Comparison of ENCODE assay signal across 8 cellular contexts in genomic region chr16:1823821-1824220, GRCh38. TPM values are rescaled to one million over a fixed set of nuclear protein-coding genes. Genes with fewer than 3 reads are reported as not detected.
DNase-seq lines count a peak whose midpoint lies in the region; ATAC-seq, FAIRE-seq and TF ChIP-seq lines count a peak whose summit lies in the region.

No MANE protein-coding gene starts in this region.

- ATAC-seq in HepG2 (peak; percentile 62), HG03571 (IDR thresholded peaks at IDR 0.05; ENCODE audit: unreplicated experiment) (no peak), GM21717 (IDR thresholded peaks at IDR 0.05; ENCODE audit: unreplicated experiment) (no peak)

- POLR2A ChIA-PET in HepG2 (lab: Yijun Ruan, JAX): interaction anchor here (0.7 to 2.5 kb wide), 8 partner anchors 9 to 117 kb away, joined by 3 to 12 read pairs (median 6); partner anchors contain the start of genes EME2, MRPS34, NUBP2 and SPSB3

- CTCF ChIA-PET in HepG2 (lab: Yijun Ruan, JAX; ENCODE audit: low intra/inter-chr PET ratio, low total read pairs): interaction anchor here (1.4 to 1.6 kb wide), 2 partner anchors 11 to 50 kb away, joined by 9 to 11 read pairs; partner anchors contain the start of genes EME2 and MRPS34

- peak; percentile 87 for TF ChIP-seq CTCF in HepG2 (CRISPR knock-in tag; IDR thresholded peaks at IDR 0.05)

- intact Hi-C loops in activated T-helper 2 cell treated with anti-CD3 and anti-CD28 coated beads, Interferon-gamma antibody, Interleukin-2, Interleukin-4, amounts not matched to agents 10 μg/mL and 5 μg/mL and 100 μg/mL, durations not matched to agents 14 hours and 24 hours and 36 hours (cut with micrococcal nuclease): no loop called here
- intact Hi-C loops in HepG2 (cut with micrococcal nuclease; ENCODE audit: unreplicated experiment): no loop called here

- peak overlapping the region; percentile 81 for H3K4me2 ChIP-seq in HepG2 (ENCODE audit: low read depth, low read length)

- H3K27ac ChIP-seq in HepG2 (ENCODE audit: extremely low read length, insufficient read depth, low read length): peak overlapping the region; percentile 73

- peak; percentile 80 for FAIRE-seq in HepG2 (lab: Jason Lieb, UNC)

- H3K27me3 ChIP-seq in HepG2 (ENCODE audit: control insufficient read depth in 1 of 2, insufficient read depth in 2 of 2, low read length in 2 of 2): no peaks in the 10 kb centered on the region; a peak in 1 of 5 replicates

- H3K4me1 Mint-ChIP-seq in activated T-helper 2 cell treated with anti-CD3 and anti-CD28 coated beads, Interferon-gamma antibody, Interleukin-2, Interleukin-4, amounts not matched to agents 10 μg/mL and 5 μg/mL and 100 μg/mL, durations not matched to agents 14 hours and 24 hours and 36 hours (ENCODE audit: low read depth): peaks cover 19% of the 10 kb centered on the region

- no peak overlapping the region for H3K27ac Mint-ChIP-seq in activated T-helper 2 cell treated with anti-CD3 and anti-CD28 coated beads, Interferon-gamma antibody, Interleukin-2, Interleukin-4, amounts not matched to agents 10 μg/mL and 5 μg/mL and 100 μg/mL, durations not matched to agents 14 hours and 24 hours and 36 hours

- peak overlapping the region; percentile 29 for H3K9ac ChIP-seq in HepG2 (ENCODE audit: insufficient read depth, low read depth, low read length)

- no peaks in the 10 kb centered on the region for H3K9me3 ChIP-seq in HepG2 (ENCODE audit: low read length)

- H2AFZ ChIP-seq in HepG2 (ENCODE audit: low read length): no peak overlapping the region

- H3K36me3 ChIP-seq in HepG2 (replicated peaks in 1 of 2; ENCODE audit: control insufficient read depth in 1 of 2, insufficient read depth in 2 of 2, low read length in 2 of 2): peaks cover 11 to 30% of the 10 kb centered on the region in 2 experiments; a peak in 4 of 5 replicates

- peaks cover 24% of the 10 kb centered on the region for H3K4me1 ChIP-seq in HepG2 (ENCODE audit: insufficient read depth, low read length)

- peaks cover 36% of the 10 kb centered on the region for H3K79me2 ChIP-seq in HepG2 (ENCODE audit: insufficient read depth, low read length)

- no peaks in the 10 kb centered on the region for H3K36me3 Mint-ChIP-seq in activated T-helper 2 cell treated with anti-CD3 and anti-CD28 coated beads, Interferon-gamma antibody, Interleukin-2, Interleukin-4, amounts not matched to agents 10 μg/mL and 5 μg/mL and 100 μg/mL, durations not matched to agents 14 hours and 24 hours and 36 hours (ENCODE audit: low read depth)

- DNase-seq in Daoy (ENCODE audit: low read depth): peak; percentile 54
- DNase-seq in HuH-7 (ENCODE audit: low spot score): peak; percentile 57
- DNase-seq in activated T-helper 2 cell treated with anti-CD3 and anti-CD28 coated beads, Interferon-gamma antibody, Interleukin-2, Interleukin-4, amounts not matched to agents 10 μg/mL and 5 μg/mL and 100 μg/mL, durations not matched to agents 14 hours and 24 hours and 36 hours (ENCODE audit: low spot score): no peak
- DNase-seq in HepG2 (ENCODE audit: low spot score): peak; percentile 75
- no peak for DNase-seq in retina
- DNase-seq in NCI-H2196 treated with DMSO at 0.1 percent for 48 hours (lab: John Stamatoyannopoulos, UW; ENCODE audit: unreplicated experiment): no peak

- peak; percentile 75 for TF ChIP-seq RAD21 in HepG2 (CRISPR knock-in tag; IDR thresholded peaks at IDR 0.05)

- H3K4me3 Mint-ChIP-seq in activated T-helper 2 cell treated with anti-CD3 and anti-CD28 coated beads, Interferon-gamma antibody, Interleukin-2, Interleukin-4, amounts not matched to agents 10 μg/mL and 5 μg/mL and 100 μg/mL, durations not matched to agents 14 hours and 24 hours and 36 hours (ENCODE audit: low read depth): peak overlapping the region; percentile 21

- BruUV-seq in HepG2 (replicated peaks; lab: Mats Ljungman, UMichigan): no TSS peak

- H3K9me3 Mint-ChIP-seq in activated T-helper 2 cell treated with anti-CD3 and anti-CD28 coated beads, Interferon-gamma antibody, Interleukin-2, Interleukin-4, amounts not matched to agents 10 μg/mL and 5 μg/mL and 100 μg/mL, durations not matched to agents 14 hours and 24 hours and 36 hours: no peaks in the 10 kb centered on the region

- peaks cover under 1% of the 10 kb centered on the region; the same call in 1 of the 2 replicates for H4K20me1 ChIP-seq in HepG2 (ENCODE audit: insufficient read depth, low read length)

- no peak for TF ChIP-seq POLR2A in HepG2 (IDR thresholded peaks at IDR 0.05; ENCODE audit: insufficient read depth in 1 of 2, low read depth in 2 of 2, low read length in 2 of 2)

- H3K27me3 Mint-ChIP-seq in activated T-helper 2 cell treated with anti-CD3 and anti-CD28 coated beads, Interferon-gamma antibody, Interleukin-2, Interleukin-4, amounts not matched to agents 10 μg/mL and 5 μg/mL and 100 μg/mL, durations not matched to agents 14 hours and 24 hours and 36 hours (ENCODE audit: low read depth): no peaks in the 10 kb centered on the region

- WGBS in HepG2 (ENCODE audit: low lambda C conversion rate): 29% methylated on average over 8 of the region's 9 CpGs

- in situ Hi-C loops in HepG2 (cut with HindIII; ENCODE audit: extremely low pct_ligation_motif_present, low pct_unique_long_range_greater_than_20kb): loop anchor here (5.0 kb wide), 1 partner anchor 42 kb away; the partner anchor contains the start of genes NUBP2 and SPSB3

- peak overlapping the region in 1 of 3 experiments; percentile 24; a peak in 1 of 6 replicates for H3K4me3 ChIP-seq in HepG2 (replicated peaks in 1 of 3; ENCODE audit: insufficient read depth in 1 of 3, low read depth in 2 of 3, low read length in 3 of 3)

- TF ChIP-seq EP300 in HepG2 (IDR thresholded peaks at IDR 0.05; ENCODE audit: low read depth in 2 of 2, low read length in 2 of 2) (no peak), HepG2 (CRISPR knock-in tag; IDR thresholded peaks at IDR 0.05; ENCODE audit: borderline replicate concordance) (no peak)

RNA-seq across cellular contexts. Expression of gene HAGH, which starts 2.8 kb away (rescaled TPM):
- total RNA-seq in Daoy (2014; rRNA removed; shearing (Covaris generic)): 23.5 and 28.2 TPM in 2 replicates
- 60.3 and 67.6 TPM in 2 replicates for total RNA-seq in activated T-helper 2 cell treated with anti-CD3 and anti-CD28 coated beads, Interferon-gamma antibody, Interleukin-2, Interleukin-4, amounts not matched to agents 10 μg/mL and 5 μg/mL and 100 μg/mL, durations not matched to agents 14 hours and 24 hours and 36 hours
- 55.6 and 70.4 TPM in 2 replicates for total RNA-seq in HepG2 (2016; rRNA removed; fragmentation: Illumina TruSeq; extraction: Trizol)
- 53.2 and 53.5 TPM in 2 replicates for total RNA-seq in HepG2 (2016; cell fraction: cytosol; rRNA removed; fragmentation: Illumina TruSeq; extraction: Trizol; ENCODE audit: low read depth)
- total RNA-seq in HepG2 (2016; cell fraction: insoluble cytoplasmic fraction; rRNA removed; fragmentation: Illumina TruSeq; extraction: Trizol): 55.0 and 68.2 TPM in 2 replicates
- total RNA-seq in HepG2 (2016; cell fraction: membrane; rRNA removed; fragmentation: Illumina TruSeq; extraction: Trizol): 61.0 and 73.1 TPM in 2 replicates
- total RNA-seq in HepG2 (2016; cell fraction: nucleus; rRNA removed; fragmentation: Illumina TruSeq; extraction: Trizol): 34.7 and 44.2 TPM in 2 replicates
- 95.4 and 110 TPM in 2 replicates for polyA plus RNA-seq in HepG2 (2011; rRNA removed)
- polyA plus RNA-seq in HepG2 (2011; cell fraction: cytosol; rRNA removed): 119 and 163 TPM in 2 replicates
- polyA plus RNA-seq in HepG2 (2011; cell fraction: nucleus; rRNA removed): 106 and 108 TPM in 2 replicates
- polyA plus RNA-seq in HepG2 (2012): 60.5 and 77.2 TPM in 2 replicates
- 50.0 and 65.6 TPM in 2 replicates for polyA plus RNA-seq in HepG2 (2016; cell fraction: cytosol; fragmentation: Illumina TruSeq; extraction: Trizol; ENCODE audit: low read depth)
- 79.6 and 80.3 TPM in 2 replicates for polyA plus RNA-seq in HepG2 (2016; cell fraction: insoluble cytoplasmic fraction; fragmentation: Illumina TruSeq; extraction: Trizol; ENCODE audit: low read depth)
- polyA plus RNA-seq in HepG2 (2016; cell fraction: membrane; fragmentation: Illumina TruSeq; extraction: Trizol; ENCODE audit: low read depth): 53.0 and 70.2 TPM in 2 replicates
- 90.2 and 92.4 TPM in 2 replicates for polyA plus RNA-seq in HepG2 (2016; cell fraction: nucleus; fragmentation: Illumina TruSeq; extraction: Trizol; ENCODE audit: insufficient read depth, low read depth)
- polyA minus RNA-seq in HepG2 (2011; rRNA and poly(A)+ RNA removed; ENCODE audit: low replicate concordance): 59.0 and 90.8 TPM in 2 replicates
- polyA minus RNA-seq in HepG2 (2011; cell fraction: cytosol; rRNA and poly(A)+ RNA removed): 25.4 and 27.3 TPM in 2 replicates
- 28.8 and 29.0 TPM in 2 replicates for polyA minus RNA-seq in HepG2 (2011; cell fraction: nucleus; rRNA and poly(A)+ RNA removed)

RNA-seq across cellular contexts. Expression of gene FAHD1, which starts 3.2 kb away (rescaled TPM):
- 26.6 and 50.7 TPM in 2 replicates for total RNA-seq in Daoy (2014; rRNA removed; shearing (Covaris generic))
- 17.6 and 20.8 TPM in 2 replicates for total RNA-seq in activated T-helper 2 cell treated with anti-CD3 and anti-CD28 coated beads, Interferon-gamma antibody, Interleukin-2, Interleukin-4, amounts not matched to agents 10 μg/mL and 5 μg/mL and 100 μg/mL, durations not matched to agents 14 hours and 24 hours and 36 hours
- 45.3 and 55.1 TPM in 2 replicates for total RNA-seq in HepG2 (2016; rRNA removed; fragmentation: Illumina TruSeq; extraction: Trizol)
- 8.0 and 8.3 TPM in 2 replicates for total RNA-seq in HepG2 (2016; cell fraction: cytosol; rRNA removed; fragmentation: Illumina TruSeq; extraction: Trizol; ENCODE audit: low read depth)
- total RNA-seq in HepG2 (2016; cell fraction: insoluble cytoplasmic fraction; rRNA removed; fragmentation: Illumina TruSeq; extraction: Trizol): 46.8 and 59.4 TPM in 2 replicates
- total RNA-seq in HepG2 (2016; cell fraction: membrane; rRNA removed; fragmentation: Illumina TruSeq; extraction: Trizol): 20.5 and 23.1 TPM in 2 replicates
- total RNA-seq in HepG2 (2016; cell fraction: nucleus; rRNA removed; fragmentation: Illumina TruSeq; extraction: Trizol): 18.8 and 24.7 TPM in 2 replicates
- polyA plus RNA-seq in HepG2 (2011; rRNA removed): 39.0 and 45.0 TPM in 2 replicates
- polyA plus RNA-seq in HepG2 (2011; cell fraction: cytosol; rRNA removed): 57.1 and 75.7 TPM in 2 replicates
- 22.0 and 25.9 TPM in 2 replicates for polyA plus RNA-seq in HepG2 (2011; cell fraction: nucleus; rRNA removed)
- 27.5 and 30.7 TPM in 2 replicates for polyA plus RNA-seq in HepG2 (2012)
- polyA plus RNA-seq in HepG2 (2016; cell fraction: cytosol; fragmentation: Illumina TruSeq; extraction: Trizol; ENCODE audit: low read depth): 7.4 and 8.6 TPM in 2 replicates
- 61.9 and 65.6 TPM in 2 replicates for polyA plus RNA-seq in HepG2 (2016; cell fraction: insoluble cytoplasmic fraction; fragmentation: Illumina TruSeq; extraction: Trizol; ENCODE audit: low read depth)
- 16.5 and 18.2 TPM in 2 replicates for polyA plus RNA-seq in HepG2 (2016; cell fraction: membrane; fragmentation: Illumina TruSeq; extraction: Trizol; ENCODE audit: low read depth)
- polyA plus RNA-seq in HepG2 (2016; cell fraction: nucleus; fragmentation: Illumina TruSeq; extraction: Trizol; ENCODE audit: insufficient read depth, low read depth): 23.5 and 28.3 TPM in 2 replicates
- 39.8 and 128 TPM in 2 replicates for polyA minus RNA-seq in HepG2 (2011; rRNA and poly(A)+ RNA removed; ENCODE audit: low replicate concordance)
- polyA minus RNA-seq in HepG2 (2011; cell fraction: cytosol; rRNA and poly(A)+ RNA removed): 38.0 and 43.7 TPM in 2 replicates
- polyA minus RNA-seq in HepG2 (2011; cell fraction: nucleus; rRNA and poly(A)+ RNA removed): 41.5 and 42.2 TPM in 2 replicates

RNA-seq across cellular contexts. Expression of gene IGFALS, which starts 30.3 kb away (rescaled TPM):
- not detected in 2 replicates for total RNA-seq in Daoy (2014; rRNA removed; shearing (Covaris generic))
- not detected in 2 replicates for total RNA-seq in activated T-helper 2 cell treated with anti-CD3 and anti-CD28 coated beads, Interferon-gamma antibody, Interleukin-2, Interleukin-4, amounts not matched to agents 10 μg/mL and 5 μg/mL and 100 μg/mL, durations not matched to agents 14 hours and 24 hours and 36 hours
- total RNA-seq in HepG2 (2016; rRNA removed; fragmentation: Illumina TruSeq; extraction: Trizol): 0.81 and 2.4 TPM in 2 replicates
- total RNA-seq in HepG2 (2016; cell fraction: cytosol; rRNA removed; fragmentation: Illumina TruSeq; extraction: Trizol; ENCODE audit: low read depth): 0.26 and 0.30 TPM in 2 replicates
- 1.4 and 2.1 TPM in 2 replicates for total RNA-seq in HepG2 (2016; cell fraction: insoluble cytoplasmic fraction; rRNA removed; fragmentation: Illumina TruSeq; extraction: Trizol)
- total RNA-seq in HepG2 (2016; cell fraction: membrane; rRNA removed; fragmentation: Illumina TruSeq; extraction: Trizol): 0.79 and 0.87 TPM in 2 replicates
- 2.0 TPM in 2 replicates for total RNA-seq in HepG2 (2016; cell fraction: nucleus; rRNA removed; fragmentation: Illumina TruSeq; extraction: Trizol)
- polyA plus RNA-seq in HepG2 (2011; rRNA removed): 0.34 and 0.95 TPM in 2 replicates
- 0.55 and 0.68 TPM in 2 replicates for polyA plus RNA-seq in HepG2 (2011; cell fraction: cytosol; rRNA removed)
- 2.1 and 2.3 TPM in 2 replicates for polyA plus RNA-seq in HepG2 (2011; cell fraction: nucleus; rRNA removed)
- polyA plus RNA-seq in HepG2 (2012): 0.31 and 0.49 TPM in 2 replicates
- 0.14 and 0.37 TPM in 2 replicates for polyA plus RNA-seq in HepG2 (2016; cell fraction: cytosol; fragmentation: Illumina TruSeq; extraction: Trizol; ENCODE audit: low read depth)
- 0.97 and 1.1 TPM in 2 replicates for polyA plus RNA-seq in HepG2 (2016; cell fraction: insoluble cytoplasmic fraction; fragmentation: Illumina TruSeq; extraction: Trizol; ENCODE audit: low read depth)
- 0.45 and 0.69 TPM in 2 replicates for polyA plus RNA-seq in HepG2 (2016; cell fraction: membrane; fragmentation: Illumina TruSeq; extraction: Trizol; ENCODE audit: low read depth)
- polyA plus RNA-seq in HepG2 (2016; cell fraction: nucleus; fragmentation: Illumina TruSeq; extraction: Trizol; ENCODE audit: insufficient read depth, low read depth): 2.3 and 2.7 TPM in 2 replicates
- polyA minus RNA-seq in HepG2 (2011; rRNA and poly(A)+ RNA removed; ENCODE audit: low replicate concordance): 1.5 TPM in 1 of 2 replicates, not detected in the other
- 0.59 TPM in 1 of 2 replicates, not detected in the other for polyA minus RNA-seq in HepG2 (2011; cell fraction: cytosol; rRNA and poly(A)+ RNA removed)
- polyA minus RNA-seq in HepG2 (2011; cell fraction: nucleus; rRNA and poly(A)+ RNA removed): 0.50 and 0.77 TPM in 2 replicates

RNA-seq across cellular contexts. Expression of gene NUBP2, which starts 41.1 kb away (rescaled TPM):
- 75.7 and 97.2 TPM in 2 replicates for total RNA-seq in Daoy (2014; rRNA removed; shearing (Covaris generic))
- total RNA-seq in activated T-helper 2 cell treated with anti-CD3 and anti-CD28 coated beads, Interferon-gamma antibody, Interleukin-2, Interleukin-4, amounts not matched to agents 10 μg/mL and 5 μg/mL and 100 μg/mL, durations not matched to agents 14 hours and 24 hours and 36 hours: 64.5 and 66.7 TPM in 2 replicates
- 43.8 and 61.5 TPM in 2 replicates for total RNA-seq in HepG2 (2016; rRNA removed; fragmentation: Illumina TruSeq; extraction: Trizol)
- 45.7 and 50.6 TPM in 2 replicates for total RNA-seq in HepG2 (2016; cell fraction: cytosol; rRNA removed; fragmentation: Illumina TruSeq; extraction: Trizol; ENCODE audit: low read depth)
- 43.0 and 67.3 TPM in 2 replicates for total RNA-seq in HepG2 (2016; cell fraction: insoluble cytoplasmic fraction; rRNA removed; fragmentation: Illumina TruSeq; extraction: Trizol)
- 59.0 and 63.2 TPM in 2 replicates for total RNA-seq in HepG2 (2016; cell fraction: membrane; rRNA removed; fragmentation: Illumina TruSeq; extraction: Trizol)
- 26.2 and 29.2 TPM in 2 replicates for total RNA-seq in HepG2 (2016; cell fraction: nucleus; rRNA removed; fragmentation: Illumina TruSeq; extraction: Trizol)
- 25.7 and 33.5 TPM in 2 replicates for polyA plus RNA-seq in HepG2 (2011; rRNA removed)
- polyA plus RNA-seq in HepG2 (2011; cell fraction: cytosol; rRNA removed): 26.7 and 51.2 TPM in 2 replicates
- polyA plus RNA-seq in HepG2 (2011; cell fraction: nucleus; rRNA removed): 80.7 and 89.5 TPM in 2 replicates
- polyA plus RNA-seq in HepG2 (2012): 19.8 and 31.7 TPM in 2 replicates
- polyA plus RNA-seq in HepG2 (2016; cell fraction: cytosol; fragmentation: Illumina TruSeq; extraction: Trizol; ENCODE audit: low read depth): 46.9 and 52.9 TPM in 2 replicates
- 40.4 and 46.6 TPM in 2 replicates for polyA plus RNA-seq in HepG2 (2016; cell fraction: insoluble cytoplasmic fraction; fragmentation: Illumina TruSeq; extraction: Trizol; ENCODE audit: low read depth)
- 47.2 and 53.9 TPM in 2 replicates for polyA plus RNA-seq in HepG2 (2016; cell fraction: membrane; fragmentation: Illumina TruSeq; extraction: Trizol; ENCODE audit: low read depth)
- polyA plus RNA-seq in HepG2 (2016; cell fraction: nucleus; fragmentation: Illumina TruSeq; extraction: Trizol; ENCODE audit: insufficient read depth, low read depth): 63.4 and 63.9 TPM in 2 replicates
- polyA minus RNA-seq in HepG2 (2011; rRNA and poly(A)+ RNA removed; ENCODE audit: low replicate concordance): 21.1 and 26.9 TPM in 2 replicates
- 14.3 and 16.7 TPM in 2 replicates for polyA minus RNA-seq in HepG2 (2011; cell fraction: cytosol; rRNA and poly(A)+ RNA removed)
- polyA minus RNA-seq in HepG2 (2011; cell fraction: nucleus; rRNA and poly(A)+ RNA removed): 12.1 and 14.0 TPM in 2 replicates

RNA-seq across cellular contexts. Expression of gene SPSB3, which starts 41.5 kb away (rescaled TPM):
- 20.2 and 21.7 TPM in 2 replicates for total RNA-seq in Daoy (2014; rRNA removed; shearing (Covaris generic))
- 27.1 and 28.3 TPM in 2 replicates for total RNA-seq in activated T-helper 2 cell treated with anti-CD3 and anti-CD28 coated beads, Interferon-gamma antibody, Interleukin-2, Interleukin-4, amounts not matched to agents 10 μg/mL and 5 μg/mL and 100 μg/mL, durations not matched to agents 14 hours and 24 hours and 36 hours
- total RNA-seq in HepG2 (2016; rRNA removed; fragmentation: Illumina TruSeq; extraction: Trizol): 8.2 and 13.2 TPM in 2 replicates
- 8.6 and 9.9 TPM in 2 replicates for total RNA-seq in HepG2 (2016; cell fraction: cytosol; rRNA removed; fragmentation: Illumina TruSeq; extraction: Trizol; ENCODE audit: low read depth)
- 6.5 and 13.8 TPM in 2 replicates for total RNA-seq in HepG2 (2016; cell fraction: insoluble cytoplasmic fraction; rRNA removed; fragmentation: Illumina TruSeq; extraction: Trizol)
- 9.4 and 12.7 TPM in 2 replicates for total RNA-seq in HepG2 (2016; cell fraction: membrane; rRNA removed; fragmentation: Illumina TruSeq; extraction: Trizol)
- 14.1 and 16.2 TPM in 2 replicates for total RNA-seq in HepG2 (2016; cell fraction: nucleus; rRNA removed; fragmentation: Illumina TruSeq; extraction: Trizol)
- 21.9 and 26.7 TPM in 2 replicates for polyA plus RNA-seq in HepG2 (2011; rRNA removed)
- 15.4 and 25.3 TPM in 2 replicates for polyA plus RNA-seq in HepG2 (2011; cell fraction: cytosol; rRNA removed)
- polyA plus RNA-seq in HepG2 (2011; cell fraction: nucleus; rRNA removed): 142 and 184 TPM in 2 replicates
- 12.3 and 24.9 TPM in 2 replicates for polyA plus RNA-seq in HepG2 (2012)
- 6.4 and 7.5 TPM in 2 replicates for polyA plus RNA-seq in HepG2 (2016; cell fraction: cytosol; fragmentation: Illumina TruSeq; extraction: Trizol; ENCODE audit: low read depth)
- polyA plus RNA-seq in HepG2 (2016; cell fraction: insoluble cytoplasmic fraction; fragmentation: Illumina TruSeq; extraction: Trizol; ENCODE audit: low read depth): 7.6 and 8.0 TPM in 2 replicates
- 6.8 and 7.3 TPM in 2 replicates for polyA plus RNA-seq in HepG2 (2016; cell fraction: membrane; fragmentation: Illumina TruSeq; extraction: Trizol; ENCODE audit: low read depth)
- 29.9 and 32.1 TPM in 2 replicates for polyA plus RNA-seq in HepG2 (2016; cell fraction: nucleus; fragmentation: Illumina TruSeq; extraction: Trizol; ENCODE audit: insufficient read depth, low read depth)
- polyA minus RNA-seq in HepG2 (2011; rRNA and poly(A)+ RNA removed; ENCODE audit: low replicate concordance): 15.4 and 19.4 TPM in 2 replicates
- polyA minus RNA-seq in HepG2 (2011; cell fraction: cytosol; rRNA and poly(A)+ RNA removed): 4.5 and 8.0 TPM in 2 replicates
- polyA minus RNA-seq in HepG2 (2011; cell fraction: nucleus; rRNA and poly(A)+ RNA removed): 12.4 and 13.7 TPM in 2 replicates

Comparison
In these comparisons a context has a peak if more than half of its experiments do, and no peak if none do; other contexts are left out.
1. DNase-seq: peak in Daoy (single experiment), HuH-7 (single experiment) and HepG2 (single experiment); none in activated T-helper 2 cell treated with anti-CD3 and anti-CD28 coated beads, Interferon-gamma antibody, Interleukin-2, Interleukin-4, amounts not matched to agents 10 μg/mL and 5 μg/mL and 100 μg/mL, durations not matched to agents 14 hours and 24 hours and 36 hours (single experiment), retina (single experiment) and NCI-H2196 treated with DMSO at 0.1 percent for 48 hours (single experiment).